In the genomic region with DNA sequence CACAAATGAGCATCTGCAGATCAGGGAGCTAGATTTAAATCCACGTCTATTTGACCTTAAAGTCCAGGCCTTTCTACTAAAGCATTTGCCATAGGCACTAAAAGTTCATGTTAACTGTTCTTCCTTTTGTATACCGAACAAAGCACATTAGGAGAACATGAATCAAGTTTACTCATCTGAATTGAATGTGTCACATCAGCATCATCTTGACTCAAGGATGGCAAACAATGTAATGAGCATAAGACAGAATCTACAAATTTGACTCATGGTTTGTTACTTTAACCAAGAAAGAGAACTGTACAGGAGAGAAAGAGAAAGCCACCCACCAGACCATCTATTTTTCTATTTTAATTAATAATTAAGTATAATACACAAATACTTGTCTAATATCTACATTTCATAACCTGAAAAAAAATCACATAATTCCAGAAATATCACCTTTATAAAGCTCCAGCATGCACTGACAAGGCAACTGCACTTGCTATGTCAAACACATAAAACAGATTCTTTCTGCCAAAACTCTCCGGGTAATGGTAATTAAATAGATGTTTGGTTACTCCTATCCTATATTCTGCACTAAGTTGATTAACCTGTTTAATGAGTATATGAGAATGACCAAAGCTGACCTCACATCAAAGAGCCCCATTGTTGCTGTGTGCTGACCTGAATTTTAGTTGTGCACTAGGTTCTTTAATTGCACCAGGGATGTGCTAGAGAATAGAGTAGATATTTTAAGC, we compare ENCODE assay signal across 22 cellular contexts. TPM values are rescaled to one million over a fixed set of nuclear protein-coding genes. Genes with fewer than 3 reads are reported as not detected.
DNase-seq lines count a peak whose midpoint lies in the region; ATAC-seq and TF ChIP-seq lines count a peak whose summit lies in the region.
"Had no signal": no experiment of that assay in that cellular context is flagged by ENCODE, and none has a peak within 500 bp of the region (broad histone marks: within the 10 kb centered on the region; RNA-seq: fewer than 3 reads in every experiment).

No MANE protein-coding gene starts in this region.

- no peak overlapping the region for H4K5ac ChIP-seq in IMR-90 (ENCODE audit: low read depth, low read length)

- TF ChIP-seq RAD21 in IMR-90 (IDR thresholded peaks at IDR 0.05; ENCODE audit: low read length), result no peak

- H4K91ac ChIP-seq in IMR-90 (ENCODE audit: insufficient read depth, low read depth, low read length), result no peak overlapping the region
- no peak overlapping the region for H4K91ac ChIP-seq in mesenchymal stem cell (ENCODE audit: low read length)

- H3K4me3 ChIP-seq in IMR-90 (ENCODE audit: insufficient read depth, low read depth, low read length) (no peak overlapping the region), mesenchymal stem cell (ENCODE audit: insufficient read depth in 1 of 2, low read depth in 1 of 2, low read length in 2 of 2) (no peak overlapping the region), GM23248 (no peak overlapping the region)
- H3K4me3 ChIP-seq: neural progenitor cell, SK-N-MC, upper lobe of left lung had no signal

- no peaks in the 10 kb centered on the region for H3K4me1 ChIP-seq in IMR-90 (ENCODE audit: control insufficient read depth, insufficient read depth, low read length)
- no peaks in the 10 kb centered on the region for H3K4me1 ChIP-seq in mesenchymal stem cell (ENCODE audit: control insufficient read depth, insufficient read depth, low read depth, low read length)
- no peaks in the 10 kb centered on the region for H3K4me1 ChIP-seq in GM23248 (ENCODE audit: insufficient read depth)
- H3K4me1 ChIP-seq: upper lobe of left lung had no signal

- H3K23ac ChIP-seq in IMR-90 (ENCODE audit: low read depth, low read length) (no peak overlapping the region), mesenchymal stem cell (ENCODE audit: low read length in 2 of 2) (no peak overlapping the region)

- H2AFZ ChIP-seq in IMR-90 (replicated peaks; ENCODE audit: low read length, poor library complexity) (no peak overlapping the region), mesenchymal stem cell (ENCODE audit: low read depth, low read length) (no peak overlapping the region), GM23248 (no peak overlapping the region)
- H2AFZ ChIP-seq: neural progenitor cell had no signal

- H2BK120ac ChIP-seq in IMR-90 (ENCODE audit: low read depth, low read length) (no peak overlapping the region), mesenchymal stem cell (ENCODE audit: low read depth, low read length) (no peak overlapping the region)

- H3K9me3 ChIP-seq in IMR-90 (ENCODE audit: control insufficient read depth, insufficient read depth, low read length) (no peaks in the 10 kb centered on the region), mesenchymal stem cell (ENCODE audit: control insufficient read depth, low read length) (no peaks in the 10 kb centered on the region), GM23248 (ENCODE audit: low read depth) (no peaks in the 10 kb centered on the region)
- H3K9me3 ChIP-seq: upper lobe of left lung had no signal

- POLR2A ChIA-PET in IMR-90 (lab: Charles Lee; ENCODE audit: unreplicated experiment), result no interaction called here

- no peak overlapping the region for H3K14ac ChIP-seq in IMR-90 (replicated peaks; ENCODE audit: low read depth, low read length)
- no peak overlapping the region for H3K14ac ChIP-seq in mesenchymal stem cell (ENCODE audit: low read length in 2 of 2)

- H3K79me2 ChIP-seq in GM23248 (ENCODE audit: insufficient read depth), result no peaks in the 10 kb centered on the region

- peak; percentile 74 to 76 for ATAC-seq in activated CD4-positive, CD25-positive, alpha-beta regulatory T cell treated with anti-CD3 and anti-CD28 coated beads, Interleukin-2, amount 50 U/mL, for 24 hours
- no peak for ATAC-seq in IMR-90 (ENCODE audit: low read depth)
- peak; percentile 50 for ATAC-seq in activated naive CD8-positive, alpha-beta T cell treated with anti-CD3 and anti-CD28 coated beads, Interleukin-2, amount 50 U/mL, for 24 hours
- ATAC-seq: HCT116 had no signal

- WGBS in IMR-90 (ENCODE audit: extremely low coverage in 2 of 2, insufficient read length in 1 of 2), 2 experiments, result no CpG with 5 or more reads among the region's 3 CpGs
- WGBS in mesenchymal stem cell, result 42% methylated on average over 2 of the region's 3 CpGs
- 30 to 39% methylated on average over 3 of the region's 3 CpGs for WGBS in GM23248 (ENCODE audit: low coverage in 1 of 2, low lambda C conversion rate in 2 of 2, missing lambda C conversion rate in 2 of 2), 2 experiments

- H4K20me1 ChIP-seq in IMR-90 (ENCODE audit: insufficient read depth, low read length) (no peaks in the 10 kb centered on the region), GM23248 (ENCODE audit: insufficient read depth) (no peaks in the 10 kb centered on the region)

- H3K36me3 ChIP-seq in IMR-90 (ENCODE audit: control insufficient read depth, insufficient read depth, low read length) (no peaks in the 10 kb centered on the region), mesenchymal stem cell (ENCODE audit: control insufficient read depth in 1 of 2, insufficient read depth in 2 of 2, low read depth in 1 of 2, low read length in 2 of 2) (no peaks in the 10 kb centered on the region), GM23248 (ENCODE audit: low read depth) (no peaks in the 10 kb centered on the region)
- H3K36me3 ChIP-seq: neural progenitor cell, upper lobe of left lung had no signal

- BruUV-seq in IMR-90 (replicated peaks; lab: Mats Ljungman, UMichigan), result no TSS peak

- no peak overlapping the region for H2BK12ac ChIP-seq in mesenchymal stem cell (ENCODE audit: low read length in 2 of 2)

- H3K4me2 ChIP-seq in IMR-90 (ENCODE audit: low read depth, low read length) (no peak overlapping the region), mesenchymal stem cell (ENCODE audit: low read length, poor library complexity, severe bottlenecking) (no peak overlapping the region), GM23248 (ENCODE audit: unreplicated experiment) (no peak overlapping the region)
- H3K4me2 ChIP-seq: neural progenitor cell had no signal

- H3K9me1 ChIP-seq in IMR-90 (ENCODE audit: insufficient read depth, low read length), result no peaks in the 10 kb centered on the region

- H3K4ac ChIP-seq in IMR-90 (ENCODE audit: low read depth, low read length) (no peak overlapping the region), mesenchymal stem cell (ENCODE audit: low read depth in 1 of 2, low read length in 2 of 2) (no peak overlapping the region)

- TF ChIP-seq CTCF in IMR-90 (conservative IDR thresholded peaks at IDR 0.05; ENCODE audit: low read depth, low read length), result no peak

- no peak overlapping the region for H2BK20ac ChIP-seq in IMR-90 (ENCODE audit: low read depth, low read length)

- H3K27ac ChIP-seq in IMR-90 (ENCODE audit: insufficient read depth, low read length) (no peak overlapping the region), mesenchymal stem cell (ENCODE audit: low read length, poor library complexity, severe bottlenecking) (no peak overlapping the region), GM23248 (no peak overlapping the region)
- H3K27ac ChIP-seq: neural progenitor cell, SK-N-MC, upper lobe of left lung had no signal

- dilution Hi-C loops in IMR-90 (cut with HindIII; ENCODE audit: low sequenced_read_pairs, unreplicated experiment), result no loop called here

- H3K18ac ChIP-seq in IMR-90 (ENCODE audit: low read depth, low read length) (no peak overlapping the region), mesenchymal stem cell (ENCODE audit: low read depth in 1 of 2, low read length in 2 of 2) (no peak overlapping the region)

- H3K27me3 ChIP-seq in IMR-90 (ENCODE audit: control insufficient read depth, insufficient read depth, low read length) (no peaks in the 10 kb centered on the region), mesenchymal stem cell (ENCODE audit: control insufficient read depth in 1 of 2, insufficient read depth in 1 of 2, low read length in 2 of 2) (no peaks in the 10 kb centered on the region), GM23248 (replicated peaks; ENCODE audit: insufficient read depth) (no peaks in the 10 kb centered on the region)
- H3K27me3 ChIP-seq: neural progenitor cell, upper lobe of left lung had no signal

- no peaks in the 10 kb centered on the region for H3K79me1 ChIP-seq in IMR-90 (ENCODE audit: low read depth in 1 of 2, low read length in 2 of 2)
- no peaks in the 10 kb centered on the region for H3K79me1 ChIP-seq in mesenchymal stem cell (replicated peaks; ENCODE audit: low read length, poor library complexity, severe bottlenecking)

- H2BK15ac ChIP-seq in IMR-90 (ENCODE audit: low read depth, low read length) (no peak overlapping the region), mesenchymal stem cell (ENCODE audit: low read depth, poor library complexity, severe bottlenecking) (no peak overlapping the region)

- TF ChIP-seq POLR2A in IMR-90 (IDR thresholded peaks at IDR 0.05; ENCODE audit: low read depth, low read length), result no peak

- in situ Hi-C loops in IMR-90 (cut with MboI; ENCODE audit: low sequenced_read_pairs) (no loop called here), GM23248 (cut with MboI) (no loop called here)

- H2AK5ac ChIP-seq in IMR-90 (ENCODE audit: low read depth, low read length) (no peak overlapping the region), mesenchymal stem cell (ENCODE audit: low read length, severe bottlenecking) (no peak overlapping the region)

- H3K9me2 ChIP-seq in GM23248 (ENCODE audit: insufficient read depth), result no peaks in the 10 kb centered on the region

- no peak overlapping the region for H2AK9ac ChIP-seq in IMR-90 (replicated peaks; ENCODE audit: low read depth, low read length, poor library complexity)

- no peak for DNase-seq in activated CD4-positive, CD25-positive, alpha-beta regulatory T cell (lab: John Stamatoyannopoulos, UW)
- DNase-seq in IMR-90, result peak; percentile 7
- DNase-seq in activated naive CD8-positive, alpha-beta T cell treated with anti-CD3 and anti-CD28 coated beads, Interleukin-2, amount 50 U/mL, for 24 hours, result no peak
- DNase-seq in mesenchymal stem cell, result peak; percentile 9
- DNase-seq in GM23248, result no peak
- DNase-seq in OCI-M2 (lab: John Stamatoyannopoulos, UW; ENCODE audit: unreplicated experiment), result no peak
- DNase-seq in HUDEP-2 (lab: John Stamatoyannopoulos, UW; ENCODE audit: unreplicated experiment in 76 of 76), result no peak
- DNase-seq: activated CD4-positive, alpha-beta T cell treated with anti-CD3 and anti-CD28 coated beads for 48 hours; C1 segment of cervical spinal cord; caudate nucleus; DMS 273 treated with DMSO at 0.1 percent for 48 hours; kidney glomerular epithelial cell; NCI-H1694; NCI-H345; stimulated activated CD4-positive, alpha-beta T cell treated with anti-CD3 and anti-CD28 coated beads, Interleukin-15, amount 100 ng/mL, for 24 hours; stimulated activated naive CD4-positive, alpha-beta T cell treated with Interleukin-2 at 50 U/mL for 16 hours; T1000; upper lobe of left lung had no signal

- no peak overlapping the region for H3K56ac ChIP-seq in IMR-90 (ENCODE audit: extremely low read depth, insufficient read depth, low read length)

- no peaks in the 10 kb centered on the region for H3K9me3 Mint-ChIP-seq in activated naive CD8-positive, alpha-beta T cell treated with anti-CD3 and anti-CD28 coated beads, Interleukin-2, amount 50 U/mL, for 24 hours
- H3K9me3 Mint-ChIP-seq: neural progenitor cell had no signal

- H3K27me3 Mint-ChIP-seq in activated naive CD8-positive, alpha-beta T cell treated with anti-CD3 and anti-CD28 coated beads, Interleukin-2, amount 50 U/mL, for 24 hours, result no peaks in the 10 kb centered on the region

- no peaks in the 10 kb centered on the region for H3F3A ChIP-seq in GM23248 (ENCODE audit: insufficient read depth)

- H3K4me3 Mint-ChIP-seq in activated naive CD8-positive, alpha-beta T cell treated with anti-CD3 and anti-CD28 coated beads, Interleukin-2, amount 50 U/mL, for 24 hours, result no peak overlapping the region
- H3K4me3 Mint-ChIP-seq: neural progenitor cell had no signal

- peaks cover 4% of the 10 kb centered on the region for H3K36me3 Mint-ChIP-seq in activated naive CD8-positive, alpha-beta T cell treated with anti-CD3 and anti-CD28 coated beads, Interleukin-2, amount 50 U/mL, for 24 hours (ENCODE audit: low read depth)
- H3K36me3 Mint-ChIP-seq: neural progenitor cell had no signal

- intact Hi-C loops in IMR-90 (cut with micrococcal nuclease), result no loop called here

- no peak overlapping the region for H3K27ac Mint-ChIP-seq in activated naive CD8-positive, alpha-beta T cell treated with anti-CD3 and anti-CD28 coated beads, Interleukin-2, amount 50 U/mL, for 24 hours
- H3K27ac Mint-ChIP-seq: neural progenitor cell had no signal

- no peak overlapping the region for H3K9ac ChIP-seq in IMR-90 (ENCODE audit: low read depth, low read length)
- H3K9ac ChIP-seq in mesenchymal stem cell (ENCODE audit: low read length), result no peak overlapping the region
- H3K9ac ChIP-seq in GM23248, result no peak overlapping the region
- H3K9ac ChIP-seq: neural progenitor cell had no signal

- H4K8ac ChIP-seq in IMR-90 (ENCODE audit: low read depth in 2 of 2, low read length in 2 of 2), result no peak overlapping the region
- H4K8ac ChIP-seq in mesenchymal stem cell (ENCODE audit: low read length), result no peak overlapping the region

- CTCF ChIA-PET in IMR-90 (lab: Yijun Ruan, JAX), result no interaction called here

- peaks cover 9% of the 10 kb centered on the region for H3K4me1 Mint-ChIP-seq in activated naive CD8-positive, alpha-beta T cell treated with anti-CD3 and anti-CD28 coated beads, Interleukin-2, amount 50 U/mL, for 24 hours

- H2BK5ac ChIP-seq in IMR-90 (ENCODE audit: low read depth, low read length, poor library complexity, severe bottlenecking), result no peak overlapping the region
- H2BK5ac ChIP-seq in mesenchymal stem cell (ENCODE audit: low read depth, low read length, poor library complexity, severe bottlenecking), result no peak overlapping the region

RNA-seq across cellular contexts. Expression of gene LEF1, which starts 42.4 kb away (rescaled TPM):
- total RNA-seq in IMR-90 (2012; rRNA removed), result 0.56 and 1.8 TPM in 2 replicates
- polyA plus RNA-seq in IMR-90 (2012; rRNA removed) (0.93 and 1.7 TPM in 2 replicates), GM23248 (2016; fragmentation: Nextera tagmentation; extraction: Ambion mirVana) (0.23 TPM in 1 of 2 replicates, not detected in the other)
- 0.47 and 0.53 TPM in 2 replicates for polyA plus RNA-seq in IMR-90 (2012; cell fraction: cytosol; rRNA removed)
- polyA plus RNA-seq in IMR-90 (2012; cell fraction: nucleus; rRNA removed; ENCODE audit: low replicate concordance), result 0.28 and 1.0 TPM in 2 replicates
- polyA plus RNA-seq in mesenchymal stem cell (2013, experiment 1 of 2), result 11.8 TPM
- polyA plus RNA-seq in mesenchymal stem cell (2013, experiment 2 of 2), result 10.3 TPM
- not detected in 2 replicates for total RNA-seq in GM23248 (2014; rRNA removed; shearing (Covaris generic))

Comparison
In these comparisons a context has a peak if more than half of its experiments do, and no peak if none do; other contexts are left out.
1. DNase-seq: peak in IMR-90 (single experiment) and mesenchymal stem cell (single experiment); none in activated CD4-positive, CD25-positive, alpha-beta regulatory T cell (0 of 4), activated naive CD8-positive, alpha-beta T cell treated with anti-CD3 and anti-CD28 coated beads, Interleukin-2, amount 50 U/mL, for 24 hours (single experiment), GM23248 (single experiment), OCI-M2 (single experiment) and HUDEP-2 (0 of 76).